Comparison of ENCODE assay signal across 24 cellular contexts in genomic region chr15:66738116-66738515, GRCh38. TPM values are rescaled to one million over a fixed set of nuclear protein-coding genes. Genes with fewer than 3 reads are reported as not detected.
DNase-seq lines count a peak whose midpoint lies in the region; ATAC-seq and TF ChIP-seq lines count a peak whose summit lies in the region.
"Had no signal": no experiment of that assay in that cellular context is flagged by ENCODE, and none has a peak within 500 bp of the region (broad histone marks: within the 10 kb centered on the region; RNA-seq: fewer than 3 reads in every experiment).

No MANE protein-coding gene starts in this region.

- H3K27ac ChIP-seq in right cardiac atrium (ENCODE audit: low read length): no peak overlapping the region
- no peak overlapping the region for H3K27ac ChIP-seq in heart left ventricle
- peak overlapping the region; percentile 57 for H3K27ac ChIP-seq in lower lobe of right lung
- no peak overlapping the region for H3K27ac ChIP-seq in neural progenitor cell
- H3K27ac ChIP-seq in upper lobe of right lung: no peak overlapping the region
- H3K27ac ChIP-seq: BLaER1 treated with 17β-estradiol and CSF1 and Interleukin-3, amounts not matched to agents 10 nM and 100 nM had no signal

- H3K9me3 Mint-ChIP-seq in neural progenitor cell: no peaks in the 10 kb centered on the region
- H3K9me3 Mint-ChIP-seq: CD4-positive, alpha-beta memory T cell; GM23338; H9; HFFc6 had no signal

- no peak for TF ChIP-seq POLR2A in heart left ventricle (IDR thresholded peaks at IDR 0.05)

- H3K4me1 ChIP-seq in right cardiac atrium (ENCODE audit: control insufficient read depth, insufficient read depth, low read length) (peaks cover 34% of the 10 kb centered on the region), heart left ventricle (peaks cover 0 to 75% (median 32%) of the 10 kb centered on the region in 12 donors), lower lobe of right lung (peaks cover 76% of the 10 kb centered on the region), neural progenitor cell (peaks cover 11% of the 10 kb centered on the region), upper lobe of right lung (peaks cover 69% of the 10 kb centered on the region), HAP-1 (peaks cover 10% of the 10 kb centered on the region)

- H4K20me1 ChIP-seq in neural progenitor cell (ENCODE audit: low read depth): peaks cover 10% of the 10 kb centered on the region

- intact Hi-C loops in right cardiac atrium (cut with DNase I) (no loop called here), heart left ventricle (cut with DNase I) (no loop called here), lower lobe of right lung (cut with DNase I) (no loop called here), upper lobe of right lung (cut with DNase I) (no loop called here)

- no peak overlapping the region for H3K4me3 Mint-ChIP-seq in neural progenitor cell
- H3K4me3 Mint-ChIP-seq: CD4-positive, alpha-beta memory T cell; GM23338; H9; HFFc6 had no signal

- no peak for ATAC-seq in right cardiac atrium
- no peak for ATAC-seq in heart left ventricle
- ATAC-seq in lower lobe of right lung: no peak
- ATAC-seq in upper lobe of right lung: no peak
- ATAC-seq in HG03442 (IDR thresholded peaks at IDR 0.05; ENCODE audit: unreplicated experiment): no peak
- ATAC-seq in activated CD4-positive, CD25-positive, alpha-beta regulatory T cell treated with anti-CD3 and anti-CD28 coated beads, Interleukin-2, amount 50 U/mL, for 24 hours: no peak
- ATAC-seq: GM23338 had no signal

- peaks cover 21% of the 10 kb centered on the region for H3K4me1 Mint-ChIP-seq in neural progenitor cell
- H3K4me1 Mint-ChIP-seq: CD4-positive, alpha-beta memory T cell had no signal

- H3K9me3 ChIP-seq in right cardiac atrium (ENCODE audit: control insufficient read depth, low read length): no peaks in the 10 kb centered on the region
- no peaks in the 10 kb centered on the region for H3K9me3 ChIP-seq in heart left ventricle
- no peaks in the 10 kb centered on the region for H3K9me3 ChIP-seq in lower lobe of right lung
- H3K9me3 ChIP-seq in neural progenitor cell (ENCODE audit: low read depth): no peaks in the 10 kb centered on the region
- H3K9me3 ChIP-seq in upper lobe of right lung: no peaks in the 10 kb centered on the region
- H3K9me3 ChIP-seq in HAP-1: no peaks in the 10 kb centered on the region
- H3K9me3 ChIP-seq: BLaER1 treated with 17β-estradiol and CSF1 and Interleukin-3, amounts not matched to agents 10 nM and 100 nM; SK-N-SH had no signal

- H3K4me3 ChIP-seq in right cardiac atrium (ENCODE audit: low read length) (no peak overlapping the region), heart left ventricle (no peak overlapping the region), lower lobe of right lung (no peak overlapping the region), neural progenitor cell (no peak overlapping the region), upper lobe of right lung (no peak overlapping the region), HAP-1 (no peak overlapping the region)
- H3K4me3 ChIP-seq: BLaER1 treated with 17β-estradiol and CSF1 and Interleukin-3, amounts not matched to agents 10 nM and 100 nM; GM23338 had no signal

- H3K27me3 Mint-ChIP-seq in neural progenitor cell (ENCODE audit: insufficient read depth, low read depth): no peaks in the 10 kb centered on the region
- H3K27me3 Mint-ChIP-seq: CD4-positive, alpha-beta memory T cell had no signal

- WGBS in right cardiac atrium: 61% methylated on average over 10 of the region's 10 CpGs
- WGBS in heart left ventricle, 4 donors: 92 to 93% (median 92%) methylated on average over 10 of the region's 10 CpGs

- H3K27ac Mint-ChIP-seq in neural progenitor cell: peak overlapping the region; percentile 26
- H3K27ac Mint-ChIP-seq: CD4-positive, alpha-beta memory T cell; GM23338; HFFc6 had no signal

- H3K36me3 Mint-ChIP-seq in neural progenitor cell: no peaks in the 10 kb centered on the region
- H3K36me3 Mint-ChIP-seq: CD4-positive, alpha-beta memory T cell had no signal

- no peak overlapping the region for H3K4me2 ChIP-seq in neural progenitor cell
- H3K4me2 ChIP-seq: BLaER1 treated with 17β-estradiol and CSF1 and Interleukin-3, amounts not matched to agents 10 nM and 100 nM; GM23338; SK-N-SH had no signal

- no peaks in the 10 kb centered on the region for H3K27me3 ChIP-seq in right cardiac atrium (ENCODE audit: control insufficient read depth, insufficient read depth)
- no peaks in the 10 kb centered on the region for H3K27me3 ChIP-seq in heart left ventricle
- no peaks in the 10 kb centered on the region for H3K27me3 ChIP-seq in lower lobe of right lung (ENCODE audit: low read depth)
- no peaks in the 10 kb centered on the region for H3K27me3 ChIP-seq in neural progenitor cell
- no peaks in the 10 kb centered on the region for H3K27me3 ChIP-seq in upper lobe of right lung
- no peaks in the 10 kb centered on the region for H3K27me3 ChIP-seq in HAP-1 (ENCODE audit: low read depth)
- H3K27me3 ChIP-seq: BLaER1 treated with 17β-estradiol and CSF1 and Interleukin-3, amounts not matched to agents 10 nM and 100 nM had no signal

- H3K9ac ChIP-seq in neural progenitor cell: no peak overlapping the region
- H3K9ac ChIP-seq: BLaER1 treated with 17β-estradiol and CSF1 and Interleukin-3, amounts not matched to agents 10 nM and 100 nM; SK-N-SH had no signal

- H2AFZ ChIP-seq in neural progenitor cell (replicated peaks): no peak overlapping the region
- H2AFZ ChIP-seq: GM23338 had no signal

- H3K79me2 ChIP-seq in neural progenitor cell (ENCODE audit: low read depth): no peaks in the 10 kb centered on the region

- H3F3A ChIP-seq in neural progenitor cell (ENCODE audit: low read depth): no peaks in the 10 kb centered on the region

- in situ Hi-C loops in HAP-1 (cut with MboI; ENCODE audit: low sequenced_read_pairs): no loop called here

- TF ChIP-seq CTCF in heart left ventricle (IDR thresholded peaks at IDR 0.05) (no peak), lower lobe of right lung (IDR thresholded peaks at IDR 0.05) (no peak), neural progenitor cell (IDR thresholded peaks at IDR 0.05) (no peak), upper lobe of right lung (IDR thresholded peaks at IDR 0.05) (no peak)

- DNase-seq in right cardiac atrium (peak; percentile 5 to 35 (median 28)), heart left ventricle (no peak), lower lobe of right lung (peak; percentile 28), neural progenitor cell (ENCODE audit: low spot score) (no peak), upper lobe of right lung (peak; percentile 34), HAP-1 (ENCODE audit: low spot score in 2 of 2) (no peak)
- DNase-seq: CD4-positive, alpha-beta memory T cell; COR-L47; DMS53; H9; HFFc6; NCI-H1048; NCI-H1417; NCI-H1694; NCI-H2029 treated with DMSO at 0.1 percent for 48 hours; NCI-H446 treated with DMSO at 0.1 percent for 48 hours; NCI-H526; NCI-H82; NK-92 treated with Interleukin-12 subunit alpha and Interleukin-12 subunit beta, amount 100 ng/mL, for 24 hours; SK-N-SH had no signal

- H3K36me3 ChIP-seq in heart left ventricle: peaks cover 0 to 5% (median 0%) of the 10 kb centered on the region in 9 donors
- H3K36me3 ChIP-seq in lower lobe of right lung: peaks cover 9% of the 10 kb centered on the region
- no peaks in the 10 kb centered on the region for H3K36me3 ChIP-seq in neural progenitor cell
- no peaks in the 10 kb centered on the region for H3K36me3 ChIP-seq in upper lobe of right lung
- H3K36me3 ChIP-seq in HAP-1 (replicated peaks): no peaks in the 10 kb centered on the region

RNA-seq across cellular contexts. Expression of gene SMAD6, which starts 36.1 kb away (rescaled TPM):
- total RNA-seq in right cardiac atrium (10 to 100 TPM; 54.5 to 68.8 (median 63.2) TPM), heart left ventricle (10 to 100 TPM; 14.4 to 65.9 (median 20.8) TPM), lower lobe of right lung (159 TPM), neural progenitor cell (ENCODE audit: low replicate concordance) (3.4 and 9.4 TPM in 2 replicates), upper lobe of right lung (167 TPM)
- polyA plus RNA-seq in right cardiac atrium (31.6 TPM), heart left ventricle (10 to 100 TPM; 10.4 to 19.0 TPM)
- polyA plus RNA-seq: CD4-positive, alpha-beta memory T cell had no signal

Comparison
In these comparisons a context has a peak if more than half of its experiments do, and no peak if none do; other contexts are left out.
1. DNase-seq: peak in right cardiac atrium (3 of 3), lower lobe of right lung (single experiment) and upper lobe of right lung (single experiment); none in heart left ventricle (0 of 5), neural progenitor cell (single experiment) and HAP-1 (0 of 2).